1 cellular context compared by ENCODE assay signal in genomic region chr18:3669376-3669775, GRCh38.
TF ChIP-seq lines count a peak whose summit lies in the region.

No MANE protein-coding gene starts in this region.

TF ChIP-seq in GM23338, 12 proteins besides CTCF, POLR2A, EP300 and RAD21 (continued from another document):
- no peak for TF ChIP-seq ZNF462 (CRISPR knock-in tag; IDR thresholded peaks at IDR 0.05)
